In genomic region chrX:72121381-72121780, GRCh38 we compare ENCODE assay signal across 8 cellular contexts. TPM values are rescaled to one million over a fixed set of nuclear protein-coding genes. Genes with fewer than 3 reads are reported as not detected.
DNase-seq lines count a peak whose midpoint lies in the region; ATAC-seq and TF ChIP-seq lines count a peak whose summit lies in the region.

No MANE protein-coding gene starts in this region.

- H3K36me3 Mint-ChIP-seq in GM23338 (ENCODE audit: low read depth): peaks cover 4% of the 10 kb centered on the region; the same call in 1 of the 3 replicates

- no peaks in the 10 kb centered on the region for H3K9me3 ChIP-seq in thyroid gland

- TF ChIP-seq CTCF in astrocyte of the cerebellum (IDR thresholded peaks at IDR 0.05; ENCODE audit: low read depth, low read length, missing control alignments) (no peak), thyroid gland (IDR thresholded peaks at IDR 0.05) (no peak), GM23338 (conservative IDR thresholded peaks at IDR 0.05; ENCODE audit: low read depth in 2 of 2) (no peak)

- no peaks in the 10 kb centered on the region for H4K20me1 ChIP-seq in GM23338 (replicated peaks; ENCODE audit: insufficient read depth)

- TF ChIP-seq POLR2A in thyroid gland (IDR thresholded peaks at IDR 0.05): no peak

- ATAC-seq in GM23338: no peak

- in situ Hi-C loops in astrocyte of the cerebellum (cut with HindIII; ENCODE audit: low sequenced_read_pairs): no loop called here

- no peaks in the 10 kb centered on the region for H3K27me3 ChIP-seq in thyroid gland
- no peaks in the 10 kb centered on the region for H3K27me3 ChIP-seq in GM23338 (ENCODE audit: insufficient read depth)

- H3K27ac Mint-ChIP-seq in GM23338: no peak overlapping the region

- H3K27ac ChIP-seq in thyroid gland: peak overlapping the region; percentile 43 to 70 (median 65)
- H3K27ac ChIP-seq in GM23338 (ENCODE audit: low read depth): no peak overlapping the region

- H3K4me3 ChIP-seq in astrocyte of the cerebellum (ENCODE audit: low read depth, low read length) (no peak overlapping the region), thyroid gland (replicated peaks in 1 of 3) (no peak overlapping the region), GM23338 (no peak overlapping the region)

- no peaks in the 10 kb centered on the region; the same call in 2 of the 3 replicates for H3K9me3 Mint-ChIP-seq in GM23338

- H3K4me3 Mint-ChIP-seq in GM23338: no peak overlapping the region

- no peaks in the 10 kb centered on the region for H3F3A ChIP-seq in GM23338 (replicated peaks; ENCODE audit: low read depth)

- peaks cover 33% of the 10 kb centered on the region for H3K4me1 Mint-ChIP-seq in GM23338

- H3K9me2 ChIP-seq in GM23338 (ENCODE audit: insufficient read depth): no peaks in the 10 kb centered on the region

- 0% methylated on average over 2 to 3 of the region's 3 CpGs for WGBS in thyroid gland, 2 donors

- intact Hi-C loops in thyroid gland (cut with DNase I): no loop called here

- no peak overlapping the region for H3K4me2 ChIP-seq in GM23338

- DNase-seq in stimulated activated CD4-positive, alpha-beta T cell treated with anti-CD3 and anti-CD28 coated beads, Interleukin-4, amount 100 ng/mL, for 1 hour: peak; percentile 14
- no peak for DNase-seq in stimulated activated CD4-positive, alpha-beta T cell treated with anti-CD3 and anti-CD28 coated beads, Interleukin-1b, Interleukin-23, amount 100 ng/mL, for 48 hours
- DNase-seq in MV-4-11 (lab: John Stamatoyannopoulos, UW) (peak; percentile 77), astrocyte of the cerebellum (ENCODE audit: low read depth) (peak; percentile 65), kidney tubule cell (ENCODE audit: low spot score) (peak; percentile 79), thyroid gland (peak; percentile 70 to 71), islet precursor cell (no peak), GM23338 (ENCODE audit: low spot score) (no peak)

- H3K36me3 ChIP-seq in thyroid gland: no peaks in the 10 kb centered on the region
- H3K36me3 ChIP-seq in GM23338 (ENCODE audit: insufficient read depth): no peaks in the 10 kb centered on the region

- H3K79me2 ChIP-seq in GM23338 (replicated peaks; ENCODE audit: insufficient read depth): no peaks in the 10 kb centered on the region

- peaks cover 2% of the 10 kb centered on the region for H3K27me3 Mint-ChIP-seq in GM23338 (ENCODE audit: insufficient read depth, low read depth, poor library complexity)

- H3K4me1 ChIP-seq in thyroid gland (peaks cover 20 to 51% of the 10 kb centered on the region in 2 donors), GM23338 (ENCODE audit: insufficient read depth) (peaks cover 3% of the 10 kb centered on the region)

- no peak overlapping the region for H2AFZ ChIP-seq in GM23338

TF ChIP-seq in GM23338, 12 proteins besides CTCF, POLR2A, EP300 and RAD21:
- TF ChIP-seq EZH2 (IDR thresholded peaks at IDR 0.05; ENCODE audit: low read depth, unreplicated experiment) (no peak), EZH2phosphoT487 (IDR thresholded peaks at IDR 0.05; ENCODE audit: unreplicated experiment) (no peak), ETS1 (IDR thresholded peaks at IDR 0.05) (no peak), POLR2AphosphoS5 (IDR thresholded peaks at IDR 0.05; ENCODE audit: low read depth) (no peak), ZNF462 (CRISPR knock-in tag; IDR thresholded peaks at IDR 0.05) (no peak), REST (IDR thresholded peaks at IDR 0.05; ENCODE audit: unreplicated experiment) (no peak)

RNA-seq across cellular contexts. Expression of gene RTL5, which starts 10.3 kb away (rescaled TPM):
- total RNA-seq in thyroid gland: 1 to 10 TPM; 3.6 to 6.6 (median 5.9) TPM
- total RNA-seq in GM23338 (2014; rRNA removed; shearing (Covaris generic)): 0.35 and 0.94 TPM in 2 replicates
- 0.31 and 0.52 TPM in 2 replicates for polyA plus RNA-seq in GM23338 (2016; fragmentation: Nextera tagmentation; extraction: Ambion mirVana)

Comparison
In these comparisons a context has a peak if more than half of its experiments do, and no peak if none do; other contexts are left out.
1. DNase-seq: peak in stimulated activated CD4-positive, alpha-beta T cell treated with anti-CD3 and anti-CD28 coated beads, Interleukin-4, amount 100 ng/mL, for 1 hour (single experiment), MV-4-11 (single experiment), astrocyte of the cerebellum (single experiment), kidney tubule cell (single experiment) and thyroid gland (2 of 2); none in stimulated activated CD4-positive, alpha-beta T cell treated with anti-CD3 and anti-CD28 coated beads, Interleukin-1b, Interleukin-23, amount 100 ng/mL, for 48 hours (single experiment), islet precursor cell (single experiment) and GM23338 (single experiment).